Comparison of ENCODE assay signal across 23 cellular contexts in the genomic region with DNA sequence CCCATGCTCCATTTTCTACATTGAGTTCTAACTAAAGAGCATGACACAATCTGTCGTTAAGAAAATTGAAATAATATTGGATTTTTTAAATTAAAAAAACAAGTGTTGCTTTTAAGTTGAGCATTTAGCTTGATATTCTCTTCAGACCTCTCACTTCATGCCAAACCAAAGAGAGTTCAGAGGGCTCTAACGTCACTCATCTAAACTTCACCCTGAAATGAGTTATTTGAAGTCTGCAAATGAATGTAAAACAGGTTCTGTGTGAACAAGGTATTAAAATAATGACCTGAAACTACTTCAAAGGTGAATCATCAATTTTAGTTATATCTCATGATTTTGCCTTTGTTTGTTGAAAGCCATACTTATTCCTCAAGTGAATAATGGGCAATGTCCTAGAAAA.
DNase-seq lines count a peak whose midpoint lies in the region; ATAC-seq, FAIRE-seq and TF ChIP-seq lines count a peak whose summit lies in the region.
"Had no signal": no experiment of that assay in that cellular context is flagged by ENCODE, and none has a peak within 500 bp of the region (broad histone marks: within the 10 kb centered on the region; RNA-seq: fewer than 3 reads in every experiment).

No MANE protein-coding gene starts in this region.

- 13% methylated on average over 2 of the region's 2 CpGs for WGBS in HepG2 (ENCODE audit: low lambda C conversion rate)
- 39% methylated on average over 2 of the region's 2 CpGs for WGBS in right lobe of liver (ENCODE audit: insufficient coverage, low coverage, low lambda C conversion rate, missing lambda C conversion rate)
- WGBS in mesenchymal stem cell, result no CpG with 5 or more reads among the region's 2 CpGs

- no peak for TF ChIP-seq POLR2A in HepG2 (IDR thresholded peaks at IDR 0.05; ENCODE audit: insufficient read depth in 1 of 2, low read depth in 2 of 2, low read length in 2 of 2)
- TF ChIP-seq POLR2A in right lobe of liver (IDR thresholded peaks at IDR 0.05), result no peak

- FAIRE-seq in HepG2 (lab: Jason Lieb, UNC), result peak; percentile 34
- FAIRE-seq: A204.1, G401.6 had no signal

- H3K23ac ChIP-seq in mesenchymal stem cell (ENCODE audit: low read length in 2 of 2), result no peak overlapping the region

- H3K4me3 Mint-ChIP-seq in neural progenitor cell, result no peak overlapping the region
- H3K4me3 Mint-ChIP-seq: CD8-positive, alpha-beta memory T cell; HFFc6 had no signal

- TF ChIP-seq RAD21 in HepG2 (CRISPR knock-in tag; IDR thresholded peaks at IDR 0.05), result no peak

- no TSS peak for BruUV-seq in HepG2 (replicated peaks; lab: Mats Ljungman, UMichigan)

- H3K79me1 ChIP-seq in mesenchymal stem cell (replicated peaks; ENCODE audit: low read length, poor library complexity, severe bottlenecking), result no peaks in the 10 kb centered on the region

- peaks cover 5% of the 10 kb centered on the region for H3K4me1 Mint-ChIP-seq in neural progenitor cell
- H3K4me1 Mint-ChIP-seq: CD4-positive, CD25-positive, alpha-beta regulatory T cell; CD8-positive, alpha-beta memory T cell had no signal

- H3K4me1 ChIP-seq in HepG2 (ENCODE audit: insufficient read depth, low read length) (no peaks in the 10 kb centered on the region), right lobe of liver (no peaks in the 10 kb centered on the region), neural progenitor cell (no peaks in the 10 kb centered on the region), mesenchymal stem cell (ENCODE audit: control insufficient read depth, insufficient read depth, low read depth, low read length) (no peaks in the 10 kb centered on the region)
- H3K4me1 ChIP-seq: BE2C had no signal

- no peak overlapping the region for H2BK5ac ChIP-seq in mesenchymal stem cell (ENCODE audit: low read depth, low read length, poor library complexity, severe bottlenecking)

- DNase-seq in HepG2 (ENCODE audit: low spot score), result no peak
- no peak for DNase-seq in right lobe of liver
- DNase-seq in neural progenitor cell (ENCODE audit: low spot score), result no peak
- DNase-seq in mesenchymal stem cell, result no peak
- no peak for DNase-seq in NCI-H2107 treated with DMSO at 0.1 percent for 48 hours (lab: John Stamatoyannopoulos, UW; ENCODE audit: unreplicated experiment)
- DNase-seq in stimulated activated CD4-positive, alpha-beta T cell treated with anti-CD3 and anti-CD28 coated beads, Interleukin-4, amount 100 ng/mL, for 24 hours, result no peak
- DNase-seq: ACHN; BE2C; C1 segment of cervical spinal cord; CD4-positive, CD25-positive, alpha-beta regulatory T cell; CD8-positive, alpha-beta memory T cell; COR-L47; DMS 273 treated with DMSO at 0.1 percent for 48 hours; DMS53; GOT3; H7; HFFc6; IMR-90 had no signal

- H3K9ac ChIP-seq in HepG2 (ENCODE audit: insufficient read depth, low read depth, low read length) (no peak overlapping the region), neural progenitor cell (no peak overlapping the region), mesenchymal stem cell (ENCODE audit: low read length) (no peak overlapping the region)

- H3K4ac ChIP-seq in mesenchymal stem cell (ENCODE audit: low read depth in 1 of 2, low read length in 2 of 2), result no peak overlapping the region

- in situ Hi-C loops in HepG2 (cut with HindIII; ENCODE audit: extremely low pct_ligation_motif_present, low pct_unique_long_range_greater_than_20kb), result no loop called here

- H3K9me3 ChIP-seq in HepG2 (ENCODE audit: low read length), result peaks cover 4% of the 10 kb centered on the region
- no peaks in the 10 kb centered on the region for H3K9me3 ChIP-seq in right lobe of liver
- H3K9me3 ChIP-seq in KOPT-K1 (ENCODE audit: insufficient read depth, low read length, poor library complexity, severe bottlenecking), result peaks cover 5% of the 10 kb centered on the region
- no peaks in the 10 kb centered on the region for H3K9me3 ChIP-seq in neural progenitor cell (ENCODE audit: low read depth)
- H3K9me3 ChIP-seq in mesenchymal stem cell (ENCODE audit: control insufficient read depth, low read length), result no peaks in the 10 kb centered on the region
- H3K9me3 ChIP-seq: BE2C had no signal

- TF ChIP-seq CTCF in HepG2 (CRISPR knock-in tag; IDR thresholded peaks at IDR 0.05) (no peak), right lobe of liver (IDR thresholded peaks at IDR 0.05) (no peak), neural progenitor cell (IDR thresholded peaks at IDR 0.05) (no peak)

- H3K4me3 ChIP-seq in HepG2 (replicated peaks in 1 of 3; ENCODE audit: insufficient read depth in 1 of 3, low read depth in 2 of 3, low read length in 3 of 3) (no peak overlapping the region), right lobe of liver (no peak overlapping the region), neural progenitor cell (no peak overlapping the region), mesenchymal stem cell (ENCODE audit: insufficient read depth in 1 of 2, low read depth in 1 of 2, low read length in 2 of 2) (no peak overlapping the region)

- H3F3A ChIP-seq in neural progenitor cell (ENCODE audit: low read depth), result no peaks in the 10 kb centered on the region

- H2AFZ ChIP-seq in HepG2 (ENCODE audit: low read length), result no peak overlapping the region
- no peak overlapping the region for H2AFZ ChIP-seq in neural progenitor cell (replicated peaks)
- no peak overlapping the region for H2AFZ ChIP-seq in mesenchymal stem cell (ENCODE audit: low read depth, low read length)

- POLR2A ChIA-PET in HepG2 (lab: Yijun Ruan, JAX), result no interaction called here

- H3K36me3 ChIP-seq in HepG2 (replicated peaks in 1 of 2; ENCODE audit: control insufficient read depth in 1 of 2, insufficient read depth in 2 of 2, low read length in 2 of 2), result no peaks in the 10 kb centered on the region
- no peaks in the 10 kb centered on the region for H3K36me3 ChIP-seq in right lobe of liver
- no peaks in the 10 kb centered on the region for H3K36me3 ChIP-seq in KOPT-K1 (ENCODE audit: insufficient read depth, low read length)
- no peaks in the 10 kb centered on the region for H3K36me3 ChIP-seq in neural progenitor cell
- no peaks in the 10 kb centered on the region for H3K36me3 ChIP-seq in mesenchymal stem cell (ENCODE audit: control insufficient read depth in 1 of 2, insufficient read depth in 2 of 2, low read depth in 1 of 2, low read length in 2 of 2)
- H3K36me3 ChIP-seq: BE2C had no signal

- CTCF ChIA-PET in HepG2 (lab: Yijun Ruan, JAX; ENCODE audit: low intra/inter-chr PET ratio, low total read pairs), result no interaction called here

- H3K4me2 ChIP-seq in HepG2 (ENCODE audit: low read depth, low read length) (no peak overlapping the region), neural progenitor cell (no peak overlapping the region), mesenchymal stem cell (ENCODE audit: low read length, poor library complexity, severe bottlenecking) (no peak overlapping the region)

- H4K91ac ChIP-seq in mesenchymal stem cell (ENCODE audit: low read length), result no peak overlapping the region

- ATAC-seq in HepG2, result no peak
- ATAC-seq in right lobe of liver, result no peak
- ATAC-seq: HCT116 had no signal

- peaks cover 4% of the 10 kb centered on the region for H3K9me3 Mint-ChIP-seq in neural progenitor cell
- H3K9me3 Mint-ChIP-seq: HFFc6 had no signal

- H2BK15ac ChIP-seq in mesenchymal stem cell (ENCODE audit: low read depth, poor library complexity, severe bottlenecking), result no peak overlapping the region

- H3K36me3 Mint-ChIP-seq in neural progenitor cell, result no peaks in the 10 kb centered on the region
- H3K36me3 Mint-ChIP-seq: CD4-positive, CD25-positive, alpha-beta regulatory T cell; CD8-positive, alpha-beta memory T cell had no signal

- H3K27ac Mint-ChIP-seq in neural progenitor cell, result peak overlapping the region; percentile 80
- H3K27ac Mint-ChIP-seq: CD4-positive, CD25-positive, alpha-beta regulatory T cell; CD8-positive, alpha-beta memory T cell; HFFc6 had no signal

- H3K18ac ChIP-seq in mesenchymal stem cell (ENCODE audit: low read depth in 1 of 2, low read length in 2 of 2), result no peak overlapping the region

- H2AK5ac ChIP-seq in mesenchymal stem cell (ENCODE audit: low read length, severe bottlenecking), result no peak overlapping the region

- H3K27ac ChIP-seq in HepG2 (ENCODE audit: extremely low read length, insufficient read depth, low read length) (no peak overlapping the region), right lobe of liver (no peak overlapping the region), KOPT-K1 (ENCODE audit: low read depth, low read length, poor library complexity, severe bottlenecking) (peak overlapping the region; percentile 93), neural progenitor cell (no peak overlapping the region), mesenchymal stem cell (ENCODE audit: low read length, poor library complexity, severe bottlenecking) (no peak overlapping the region)
- H3K27ac ChIP-seq: HL-60 had no signal

- H4K20me1 ChIP-seq in HepG2 (ENCODE audit: insufficient read depth, low read length), result no peaks in the 10 kb centered on the region
- no peaks in the 10 kb centered on the region for H4K20me1 ChIP-seq in neural progenitor cell (ENCODE audit: low read depth)

- no peak overlapping the region for H4K8ac ChIP-seq in mesenchymal stem cell (ENCODE audit: low read length)

- TF ChIP-seq EP300 in HepG2 (IDR thresholded peaks at IDR 0.05; ENCODE audit: low read depth in 2 of 2, low read length in 2 of 2), result no peak
- no peak for TF ChIP-seq EP300 in HepG2 (CRISPR knock-in tag; IDR thresholded peaks at IDR 0.05; ENCODE audit: borderline replicate concordance)

- intact Hi-C loops in HepG2 (cut with micrococcal nuclease; ENCODE audit: unreplicated experiment) (no loop called here), right lobe of liver (cut with DNase I) (no loop called here)

- peaks cover under 1% of the 10 kb centered on the region for H3K27me3 Mint-ChIP-seq in neural progenitor cell (ENCODE audit: insufficient read depth, low read depth)

- no peak overlapping the region for H2BK12ac ChIP-seq in mesenchymal stem cell (ENCODE audit: low read length in 2 of 2)

- no peak overlapping the region for H2BK120ac ChIP-seq in mesenchymal stem cell (ENCODE audit: low read depth, low read length)

- no peaks in the 10 kb centered on the region; a peak in 2 of 5 replicates for H3K27me3 ChIP-seq in HepG2 (ENCODE audit: control insufficient read depth in 1 of 2, insufficient read depth in 2 of 2, low read length in 2 of 2)
- H3K27me3 ChIP-seq in right lobe of liver, result no peaks in the 10 kb centered on the region
- H3K27me3 ChIP-seq in neural progenitor cell, result no peaks in the 10 kb centered on the region
- no peaks in the 10 kb centered on the region for H3K27me3 ChIP-seq in mesenchymal stem cell (ENCODE audit: control insufficient read depth in 1 of 2, insufficient read depth in 1 of 2, low read length in 2 of 2)

- H3K14ac ChIP-seq in mesenchymal stem cell (ENCODE audit: low read length in 2 of 2), result no peak overlapping the region

- H3K79me2 ChIP-seq in HepG2 (ENCODE audit: insufficient read depth, low read length) (no peaks in the 10 kb centered on the region), neural progenitor cell (ENCODE audit: low read depth) (no peaks in the 10 kb centered on the region)

TF ChIP-seq in HepG2, 621 proteins besides CTCF, POLR2A, EP300 and RAD21:
- TF ChIP-seq ATF7 (IDR thresholded peaks at IDR 0.05) (no peak), ATF7 (CRISPR knock-in tag; IDR thresholded peaks at IDR 0.05) (no peak), ZC3H4 (CRISPR knock-in tag; IDR thresholded peaks at IDR 0.05; ENCODE audit: borderline replicate concordance) (no peak), ZMYM4 (CRISPR knock-in tag; IDR thresholded peaks at IDR 0.05) (no peak)
TF ChIP-seq in HepG2: peak in this region for 0.
